25 cellular contexts compared by ENCODE assay signal in the genomic region with DNA sequence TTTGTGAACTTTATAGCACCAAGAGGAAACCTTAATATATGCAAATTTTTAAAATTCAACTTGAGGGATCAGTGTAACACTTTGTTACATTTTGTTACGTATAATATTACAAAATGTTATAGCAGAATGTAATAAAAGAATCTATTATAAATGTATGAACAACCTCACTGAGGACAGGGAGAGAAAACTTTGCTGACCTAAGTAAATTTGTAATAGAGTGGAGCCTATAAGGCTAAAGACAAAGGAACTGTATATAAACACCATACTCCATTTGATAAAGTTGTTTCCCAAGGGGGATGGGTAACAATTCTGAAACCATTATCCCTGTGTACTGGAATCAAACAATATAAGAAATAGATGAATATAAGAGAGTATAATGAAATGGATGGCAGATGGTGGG.
DNase-seq lines count a peak whose midpoint lies in the region; ATAC-seq, FAIRE-seq and TF ChIP-seq lines count a peak whose summit lies in the region.
"Had no signal": no experiment of that assay in that cellular context is flagged by ENCODE, and none has a peak within 500 bp of the region (broad histone marks: within the 10 kb centered on the region; RNA-seq: fewer than 3 reads in every experiment).

No MANE protein-coding gene starts in this region.

- H2BK5ac ChIP-seq in H1 (ENCODE audit: low read depth, low read length), result no peak overlapping the region

- H3K4me3 ChIP-seq in HepG2 (replicated peaks in 1 of 3; ENCODE audit: insufficient read depth in 1 of 3, low read depth in 2 of 3, low read length in 3 of 3) (no peak overlapping the region), right lobe of liver (no peak overlapping the region), H1 (ENCODE audit: extremely low read depth in 1 of 4, insufficient read depth in 2 of 4, low read depth in 3 of 4, low read length in 4 of 4) (no peak overlapping the region), PC-3 (ENCODE audit: low read length) (no peak overlapping the region)
- H3K4me3 ChIP-seq: BLaER1, GM12878 had no signal

- H2BK120ac ChIP-seq in H1 (replicated peaks; ENCODE audit: low read depth, low read length), result no peak overlapping the region

- H2BK15ac ChIP-seq in H1 (ENCODE audit: low read length), result no peak overlapping the region

- no peak overlapping the region for H4K5ac ChIP-seq in H1 (ENCODE audit: insufficient read length, low read depth, low read length)

- no peak overlapping the region for H2AFZ ChIP-seq in HepG2 (ENCODE audit: low read length)
- H2AFZ ChIP-seq in H1 (ENCODE audit: low read length), result no peak overlapping the region
- no peak overlapping the region for H2AFZ ChIP-seq in PC-3 (ENCODE audit: low read length)

- no peaks in the 10 kb centered on the region for H3F3A ChIP-seq in PC-3 (ENCODE audit: low read length, unreplicated experiment)

- no peak overlapping the region for H2BK20ac ChIP-seq in H1 (ENCODE audit: low read length)

- POLR2A ChIA-PET in HepG2 (lab: Yijun Ruan, JAX) (no interaction called here), H1 (lab: Charles Lee; ENCODE audit: partially characterized antibody) (no interaction called here), PC-3 (lab: Charles Lee; ENCODE audit: unreplicated experiment) (no interaction called here)

- no peak overlapping the region for H3K4ac ChIP-seq in H1 (replicated peaks; ENCODE audit: insufficient read length, low read depth, low read length)

- WGBS in HepG2 (ENCODE audit: low lambda C conversion rate), result 98% methylated on average over 1 of the region's 1 CpG
- 88% methylated on average over 1 of the region's 1 CpG for WGBS in right lobe of liver (ENCODE audit: insufficient coverage, low coverage, low lambda C conversion rate, missing lambda C conversion rate)
- 89% methylated on average over 1 of the region's 1 CpG; no CpG with 5 or more reads in 1 of the 2 experiments for WGBS in H1 (ENCODE audit: extremely low coverage in 1 of 2, insufficient coverage in 1 of 2, insufficient read length in 1 of 2, insufficient replicate concordance in 2 of 2, low coverage in 1 of 2, low lambda C conversion rate in 2 of 2, missing lambda C conversion rate in 1 of 2), 2 experiments

- H4K8ac ChIP-seq in H1 (ENCODE audit: extremely low read depth, insufficient read depth, low read length), result no peak overlapping the region

- TF ChIP-seq CTCF in HepG2 (CRISPR knock-in tag; IDR thresholded peaks at IDR 0.05) (no peak), right lobe of liver (IDR thresholded peaks at IDR 0.05) (no peak), H1 (IDR thresholded peaks at IDR 0.05; ENCODE audit: control extremely low read depth in 1 of 3, insufficient read depth in 1 of 3, low read depth in 1 of 3, low read length in 3 of 3) (no peak), PC-3 (conservative IDR thresholded peaks at IDR 0.05; ENCODE audit: low read depth, low read length) (no peak)

- DNase-seq in HepG2 (ENCODE audit: low spot score), result no peak
- DNase-seq in right lobe of liver, result no peak
- DNase-seq in NCI-H774 (lab: John Stamatoyannopoulos, UW), result peak; percentile 13
- no peak for DNase-seq in H1 (ENCODE audit: low read depth in 1 of 2, low spot score in 2 of 2)
- no peak for DNase-seq in PC-3
- DNase-seq in SIG-M5 (lab: John Stamatoyannopoulos, UW), result no peak
- DNase-seq: ACHN; BE2C; C1 segment of cervical spinal cord; CD4-positive, alpha-beta memory T cell; CD4-positive, CD25-positive, alpha-beta regulatory T cell; CD8-positive, alpha-beta memory T cell; COR-L47; DMS 273 treated with DMSO at 0.1 percent for 48 hours; DMS153; DMS53; DMS79; DND-41; EL; GDM1 had no signal

- TF ChIP-seq RAD21 in HepG2 (CRISPR knock-in tag; IDR thresholded peaks at IDR 0.05) (no peak), H1 (IDR thresholded peaks at IDR 0.05 in 1 of 2, conservative IDR thresholded peaks at IDR 0.05 in 1 of 2; ENCODE audit: low read depth in 2 of 2, low read length in 2 of 2) (no peak)

- in situ Hi-C loops in HepG2 (cut with HindIII; ENCODE audit: extremely low pct_ligation_motif_present, low pct_unique_long_range_greater_than_20kb), result no loop called here

- no peak for TF ChIP-seq POLR2A in HepG2 (IDR thresholded peaks at IDR 0.05; ENCODE audit: insufficient read depth in 1 of 2, low read depth in 2 of 2, low read length in 2 of 2)
- TF ChIP-seq POLR2A in right lobe of liver (IDR thresholded peaks at IDR 0.05), result no peak
- TF ChIP-seq POLR2A in H1 (IDR thresholded peaks at IDR 0.05; ENCODE audit: control extremely low read depth in 1 of 2, low read depth in 2 of 2, low read length in 2 of 2), result no peak

- no peak overlapping the region for H3K56ac ChIP-seq in H1 (replicated peaks; ENCODE audit: insufficient read length, low read depth, low read length)

- H3K79me2 ChIP-seq in HepG2 (ENCODE audit: insufficient read depth, low read length) (no peaks in the 10 kb centered on the region), H1 (ENCODE audit: control insufficient read depth in 1 of 2, insufficient read depth in 2 of 2, low read length in 2 of 2) (no peaks in the 10 kb centered on the region), PC-3 (ENCODE audit: low read length) (no peaks in the 10 kb centered on the region)

- H3K79me1 ChIP-seq in H1 (ENCODE audit: low read depth, low read length), result no peaks in the 10 kb centered on the region

- no peak for TF ChIP-seq EP300 in HepG2 (IDR thresholded peaks at IDR 0.05; ENCODE audit: low read depth in 2 of 2, low read length in 2 of 2)
- no peak for TF ChIP-seq EP300 in HepG2 (CRISPR knock-in tag; IDR thresholded peaks at IDR 0.05; ENCODE audit: borderline replicate concordance)
- no peak for TF ChIP-seq EP300 in H1 (IDR thresholded peaks at IDR 0.05; ENCODE audit: borderline replicate concordance in 1 of 2, low read depth in 2 of 2, low read length in 2 of 2)

- no peak overlapping the region for H2AK5ac ChIP-seq in H1 (ENCODE audit: low read depth, low read length)

- ATAC-seq in HepG2, result no peak
- no peak for ATAC-seq in right lobe of liver
- ATAC-seq in PC-3, result no peak
- ATAC-seq: GM12878 had no signal

- H3K4me2 ChIP-seq in HepG2 (ENCODE audit: low read depth, low read length) (no peak overlapping the region), H1 (ENCODE audit: insufficient read depth in 1 of 2, low read depth in 2 of 2, low read length in 2 of 2) (no peak overlapping the region), PC-3 (ENCODE audit: low read length) (no peak overlapping the region)
- H3K4me2 ChIP-seq: BLaER1 had no signal

- H3K27me3 ChIP-seq in HepG2 (ENCODE audit: control insufficient read depth in 1 of 2, insufficient read depth in 2 of 2, low read length in 2 of 2) (no peaks in the 10 kb centered on the region), right lobe of liver (no peaks in the 10 kb centered on the region), H1 (replicated peaks in 1 of 4; ENCODE audit: control insufficient read depth in 3 of 4, extremely low read depth in 1 of 4, insufficient read depth in 3 of 4, low read length in 3 of 4) (no peaks in the 10 kb centered on the region), PC-3 (ENCODE audit: low read length) (no peaks in the 10 kb centered on the region)
- H3K27me3 ChIP-seq: BE2C, BLaER1 had no signal

- no peaks in the 10 kb centered on the region for H3K9me3 ChIP-seq in HepG2 (ENCODE audit: low read length)
- H3K9me3 ChIP-seq in right lobe of liver, result no peaks in the 10 kb centered on the region
- H3K9me3 ChIP-seq in H1 (ENCODE audit: insufficient read depth in 2 of 2, low read depth in 1 of 2, low read length in 1 of 2), result no peaks in the 10 kb centered on the region
- no peaks in the 10 kb centered on the region for H3K9me3 ChIP-seq in PC-3 (ENCODE audit: low read length)
- H3K9me3 ChIP-seq: BE2C, BLaER1 had no signal

- H3K4me1 ChIP-seq in HepG2 (ENCODE audit: insufficient read depth, low read length) (no peaks in the 10 kb centered on the region), right lobe of liver (peaks cover 0 to 4% (median 0%) of the 10 kb centered on the region in 4 donors), H1 (replicated peaks in 1 of 4; ENCODE audit: control insufficient read depth in 3 of 4, insufficient read depth in 4 of 4, low read length in 3 of 4) (no peaks in the 10 kb centered on the region), PC-3 (ENCODE audit: insufficient read depth, low read length) (peaks cover 21% of the 10 kb centered on the region)
- H3K4me1 ChIP-seq: BE2C had no signal

- no peak overlapping the region for H3K23ac ChIP-seq in H1 (ENCODE audit: insufficient read length)

- FAIRE-seq in HepG2 (lab: Jason Lieb, UNC) (no peak), H1 (lab: Jason Lieb, UNC) (no peak)
- FAIRE-seq: GM12878, GM12892, GM18507 had no signal

- H3K9ac ChIP-seq in HepG2 (ENCODE audit: insufficient read depth, low read depth, low read length) (no peak overlapping the region), H1 (replicated peaks in 1 of 4; ENCODE audit: extremely low read depth in 1 of 4, low read depth in 3 of 4, low read length in 3 of 4) (no peak overlapping the region), PC-3 (ENCODE audit: low read length) (no peak overlapping the region)
- H3K9ac ChIP-seq: BLaER1 had no signal

- H3K9me2 ChIP-seq in PC-3 (replicated peaks; ENCODE audit: low read length), result no peaks in the 10 kb centered on the region

- intact Hi-C loops in HepG2 (cut with micrococcal nuclease; ENCODE audit: unreplicated experiment) (no loop called here), right lobe of liver (cut with DNase I) (no loop called here), PC-3 (cut with micrococcal nuclease) (no loop called here)

- BruUV-seq in HepG2 (replicated peaks; lab: Mats Ljungman, UMichigan), result no TSS peak
- BruUV-seq in PC-3 (replicated peaks; lab: Mats Ljungman, UMichigan), result no TSS peak

- no peaks in the 10 kb centered on the region for H3K36me3 ChIP-seq in HepG2 (replicated peaks in 1 of 2; ENCODE audit: control insufficient read depth in 1 of 2, insufficient read depth in 2 of 2, low read length in 2 of 2)
- no peaks in the 10 kb centered on the region for H3K36me3 ChIP-seq in right lobe of liver
- H3K36me3 ChIP-seq in H1 (ENCODE audit: control insufficient read depth in 2 of 4, insufficient read depth in 4 of 4, low read length in 3 of 4), result no peaks in the 10 kb centered on the region
- no peaks in the 10 kb centered on the region for H3K36me3 ChIP-seq in PC-3 (ENCODE audit: low read depth, low read length)
- H3K36me3 ChIP-seq: BE2C, BLaER1 had no signal

- H3K18ac ChIP-seq in H1 (ENCODE audit: extremely low read depth, low read length), result no peak overlapping the region

- H2BK12ac ChIP-seq in H1 (ENCODE audit: low read depth, low read length), result no peak overlapping the region

- H3K27ac ChIP-seq in HepG2 (ENCODE audit: extremely low read length, insufficient read depth, low read length) (no peak overlapping the region), right lobe of liver (no peak overlapping the region), H1 (ENCODE audit: low read depth, low read length) (no peak overlapping the region), PC-3 (ENCODE audit: low read length) (no peak overlapping the region)
- H3K27ac ChIP-seq: 22Rv1, BLaER1 had no signal

- CTCF ChIA-PET in HepG2 (lab: Yijun Ruan, JAX; ENCODE audit: low intra/inter-chr PET ratio, low total read pairs) (no interaction called here), H1 (lab: Charles Lee; ENCODE audit: partially characterized antibody) (interaction anchor here (0.6 kb wide), 1 partner anchor 105 kb away, joined by 3 read pairs; no protein-coding TSS in a partner anchor), PC-3 (lab: Charles Lee) (no interaction called here)

- no peaks in the 10 kb centered on the region for H3K23me2 ChIP-seq in H1 (ENCODE audit: low read depth, low read length)

- no peak overlapping the region for H3K14ac ChIP-seq in H1 (ENCODE audit: insufficient read length)

- H4K91ac ChIP-seq in H1 (replicated peaks; ENCODE audit: insufficient read length, low read length), result no peak overlapping the region

- H4K20me1 ChIP-seq in HepG2 (ENCODE audit: insufficient read depth, low read length) (no peaks in the 10 kb centered on the region), H1 (replicated peaks in 1 of 2; ENCODE audit: control insufficient read depth in 1 of 2, insufficient read depth in 2 of 2, low read length in 2 of 2) (no peaks in the 10 kb centered on the region), PC-3 (ENCODE audit: low read length) (no peaks in the 10 kb centered on the region)
- H4K20me1 ChIP-seq: BLaER1 had no signal

Comparison
In these comparisons a context has a peak if more than half of its experiments do, and no peak if none do; other contexts are left out.
1. Of the 41 proteins assayed by ChIP-seq in both HepG2 and H1: peak only in HepG2: none; only in H1: none; in both: MAFK; in neither: 40.